Comparison of ENCODE assay signal across 37 cellular contexts in genomic region chr3:47340866-47341265, GRCh38. TPM values are rescaled to one million over a fixed set of nuclear protein-coding genes. Genes with fewer than 3 reads are reported as not detected.
"Had no signal": no experiment of that assay in that cellular context is flagged by ENCODE, and none has a peak within 500 bp of the region (broad histone marks: within the 10 kb centered on the region; RNA-seq: fewer than 3 reads in every experiment).

No MANE protein-coding gene starts in this region.

- H3K27ac ChIP-seq: adrenal gland, ascending aorta, body of pancreas, brain microvascular endothelial cell, breast epithelium, cardiac muscle cell had no signal

- H3K9me3 Mint-ChIP-seq: activated naive CD4-positive, alpha-beta T cell treated with anti-CD3 and anti-CD28 coated beads for 36 hours; activated naive CD4-positive, alpha-beta T cell treated with anti-CD3 and anti-CD28 coated beads, Interleukin-2, amount 10 ng/mL, durations not matched to agents 7 days and 5 days; activated naive CD4-positive, alpha-beta T cell treated with anti-CD3 and anti-CD28 coated beads, Interleukin-2, amount 50 U/mL, for 24 hours; activated naive CD4-positive, alpha-beta T cell treated with anti-CD3 and anti-CD28 coated beads, Interleukin-2, amount 50 U/mL, for 72 hours; activated naive CD8-positive, alpha-beta T cell treated with anti-CD3 and anti-CD28 coated beads for 36 hours; activated naive CD8-positive, alpha-beta T cell treated with anti-CD3 and anti-CD28 coated beads, Interleukin-2, amount 10 ng/mL, durations not matched to agents 7 days and 5 days; activated naive CD8-positive, alpha-beta T cell treated with anti-CD3 and anti-CD28 coated beads, Interleukin-2, amount 50 U/mL, for 24 hours; activated T-cell treated with anti-CD3 and anti-CD28 coated beads, Interleukin-2, amount 50 U/mL, for 24 hours; activated T-cell treated with anti-CD3 and anti-CD28 coated beads, Interleukin-2, amount 50 U/mL, for 4 hours; activated T-cell treated with anti-CD3 and anti-CD28 coated beads, Interleukin-2, amount 50 U/mL, for 72 hours; activated T-helper 1 cell treated with anti-CD3 and anti-CD28 coated beads, Interleukin-12 subunit alpha, Interleukin-12 subunit beta, Interleukin-2, Interleukin-4 antibody, amounts not matched to agents 30 ng/mL and 10 ng/mL and 1 ng/mL, durations not matched to agents 14 hours and 24 hours and 36 hours; activated T-helper 17 cell treated with anti-CD3 and anti-CD28 coated beads, Interleukin-2, amount 50 U/mL, for 72 hours; activated T-helper 2 cell treated with anti-CD3 and anti-CD28 coated beads, Interferon-gamma antibody, Interleukin-2, Interleukin-4, amounts not matched to agents 10 μg/mL and 5 μg/mL and 100 μg/mL, durations not matched to agents 14 hours and 24 hours and 36 hours; brain; central memory CD8-positive, alpha-beta T cell had no signal

- H3K4me1 Mint-ChIP-seq: activated naive CD4-positive, alpha-beta T cell treated with anti-CD3 and anti-CD28 coated beads, Interleukin-2, amount 10 ng/mL, durations not matched to agents 7 days and 5 days; activated naive CD8-positive, alpha-beta T cell treated with anti-CD3 and anti-CD28 coated beads for 36 hours; activated T-helper 17 cell treated with anti-CD3 and anti-CD28 coated beads, Interleukin-2, amount 50 U/mL, for 72 hours; brain; central memory CD8-positive, alpha-beta T cell had no signal

- H3K27me3 ChIP-seq: adrenal gland, ascending aorta, body of pancreas, brain microvascular endothelial cell, breast epithelium, cardiac muscle cell had no signal

- ATAC-seq: activated naive CD4-positive, alpha-beta T cell treated with anti-CD3 and anti-CD28 coated beads, Interleukin-2, amount 50 U/mL, for 72 hours; activated naive CD8-positive, alpha-beta T cell treated with anti-CD3 and anti-CD28 coated beads, Interleukin-2, amount 50 U/mL, for 24 hours; activated T-cell treated with anti-CD3 and anti-CD28 coated beads, Interleukin-2, amount 50 U/mL, for 4 hours; activated T-cell treated with anti-CD3 and anti-CD28 coated beads, Interleukin-2, amount 50 U/mL, for 72 hours; activated T-helper 17 cell treated with anti-CD3 and anti-CD28 coated beads, Interleukin-2, amount 50 U/mL, for 72 hours; body of pancreas had no signal

- H3K4me3 ChIP-seq: adrenal gland, ascending aorta, body of pancreas, breast epithelium, cardiac muscle cell had no signal

- H3K9me3 ChIP-seq: adrenal gland, ascending aorta, body of pancreas, breast epithelium had no signal

- H3K27ac Mint-ChIP-seq: activated naive CD8-positive, alpha-beta T cell treated with anti-CD3 and anti-CD28 coated beads for 36 hours; activated naive CD8-positive, alpha-beta T cell treated with anti-CD3 and anti-CD28 coated beads, Interleukin-2, amount 50 U/mL, for 24 hours; activated T-cell treated with anti-CD3 and anti-CD28 coated beads, Interleukin-2, amount 50 U/mL, for 24 hours; activated T-cell treated with anti-CD3 and anti-CD28 coated beads, Interleukin-2, amount 50 U/mL, for 72 hours; activated T-helper 1 cell treated with anti-CD3 and anti-CD28 coated beads, Interleukin-12 subunit alpha, Interleukin-12 subunit beta, Interleukin-2, Interleukin-4 antibody, amounts not matched to agents 30 ng/mL and 10 ng/mL and 1 ng/mL, durations not matched to agents 14 hours and 24 hours and 36 hours; activated T-helper 2 cell treated with anti-CD3 and anti-CD28 coated beads, Interferon-gamma antibody, Interleukin-2, Interleukin-4, amounts not matched to agents 10 μg/mL and 5 μg/mL and 100 μg/mL, durations not matched to agents 14 hours and 24 hours and 36 hours had no signal

- H3K4me3 Mint-ChIP-seq: activated naive CD4-positive, alpha-beta T cell treated with anti-CD3 and anti-CD28 coated beads for 36 hours; activated naive CD4-positive, alpha-beta T cell treated with anti-CD3 and anti-CD28 coated beads, Interleukin-2, amount 10 ng/mL, durations not matched to agents 7 days and 5 days; activated naive CD4-positive, alpha-beta T cell treated with anti-CD3 and anti-CD28 coated beads, Interleukin-2, amount 50 U/mL, for 24 hours; activated naive CD8-positive, alpha-beta T cell; activated naive CD8-positive, alpha-beta T cell treated with anti-CD3 and anti-CD28 coated beads for 36 hours; activated naive CD8-positive, alpha-beta T cell treated with anti-CD3 and anti-CD28 coated beads, Interleukin-2, amount 10 ng/mL, durations not matched to agents 7 days and 5 days; activated naive CD8-positive, alpha-beta T cell treated with anti-CD3 and anti-CD28 coated beads, Interleukin-2, amount 50 U/mL, for 24 hours; activated T-cell treated with anti-CD3 and anti-CD28 coated beads, Interleukin-2, amount 50 U/mL, for 24 hours; activated T-cell treated with anti-CD3 and anti-CD28 coated beads, Interleukin-2, amount 50 U/mL, for 4 hours; activated T-cell treated with anti-CD3 and anti-CD28 coated beads, Interleukin-2, amount 50 U/mL, for 72 hours; activated T-helper 1 cell treated with anti-CD3 and anti-CD28 coated beads, Interleukin-12 subunit alpha, Interleukin-12 subunit beta, Interleukin-2, Interleukin-4 antibody, amounts not matched to agents 30 ng/mL and 10 ng/mL and 1 ng/mL, durations not matched to agents 14 hours and 24 hours and 36 hours; activated T-helper 17 cell treated with anti-CD3 and anti-CD28 coated beads, Interleukin-2, amount 50 U/mL, for 72 hours; brain; central memory CD8-positive, alpha-beta T cell had no signal

- H3K4me1 ChIP-seq: adrenal gland, ascending aorta, body of pancreas, breast epithelium had no signal

- H3K27me3 Mint-ChIP-seq: activated naive CD4-positive, alpha-beta T cell treated with anti-CD3 and anti-CD28 coated beads, Interleukin-2, amount 10 ng/mL, durations not matched to agents 7 days and 5 days; activated naive CD4-positive, alpha-beta T cell treated with anti-CD3 and anti-CD28 coated beads, Interleukin-2, amount 50 U/mL, for 24 hours; activated naive CD8-positive, alpha-beta T cell; activated naive CD8-positive, alpha-beta T cell treated with anti-CD3 and anti-CD28 coated beads for 36 hours; activated naive CD8-positive, alpha-beta T cell treated with anti-CD3 and anti-CD28 coated beads, Interleukin-2, amount 10 ng/mL, durations not matched to agents 7 days and 5 days; activated naive CD8-positive, alpha-beta T cell treated with anti-CD3 and anti-CD28 coated beads, Interleukin-2, amount 50 U/mL, for 24 hours; activated T-cell treated with anti-CD3 and anti-CD28 coated beads, Interleukin-2, amount 50 U/mL, for 24 hours; activated T-helper 17 cell treated with anti-CD3 and anti-CD28 coated beads, Interleukin-2, amount 50 U/mL, for 72 hours; brain; central memory CD8-positive, alpha-beta T cell had no signal

- DNase-seq: activated effector memory CD4-positive, alpha-beta T cell treated with anti-CD3 and anti-CD28 coated beads, Interleukin-2, amount 50 U/mL, for 16 hours; activated effector memory CD4-positive, alpha-beta T cell treated with Interleukin-2 at 50 U/mL for 16 hours; activated gamma-delta T cell; activated gamma-delta T cell treated with Interleukin-2 at 50 U/mL for 16 hours; activated naive CD4-positive, alpha-beta T cell; activated naive CD4-positive, alpha-beta T cell treated with anti-CD3 and anti-CD28 coated beads for 36 hours; activated naive CD4-positive, alpha-beta T cell treated with anti-CD3 and anti-CD28 coated beads, Interleukin-2, amount 10 ng/mL, durations not matched to agents 7 days and 5 days; activated naive CD4-positive, alpha-beta T cell treated with anti-CD3 and anti-CD28 coated beads, Interleukin-2, amount 50 U/mL, for 16 hours; activated naive CD4-positive, alpha-beta T cell treated with Interleukin-2 at 50 U/mL for 16 hours; activated naive CD8-positive, alpha-beta T cell treated with anti-CD3 and anti-CD28 coated beads for 36 hours; activated naive CD8-positive, alpha-beta T cell treated with anti-CD3 and anti-CD28 coated beads, Interleukin-2, amount 10 ng/mL, durations not matched to agents 7 days and 5 days; activated naive CD8-positive, alpha-beta T cell treated with anti-CD3 and anti-CD28 coated beads, Interleukin-2, amount 50 U/mL, for 24 hours; activated T-cell treated with anti-CD3 and anti-CD28 coated beads, Interleukin-2, amount 50 U/mL, for 24 hours; activated T-cell treated with anti-CD3 and anti-CD28 coated beads, Interleukin-2, amount 50 U/mL, for 4 hours; activated T-cell treated with anti-CD3 and anti-CD28 coated beads, Interleukin-2, amount 50 U/mL, for 48 hours; activated T-cell treated with anti-CD3 and anti-CD28 coated beads, Interleukin-2, amount 50 U/mL, for 72 hours; adrenal gland; amniotic stem cell; amygdala; anterior cingulate cortex; aorta; body of pancreas; brain microvascular endothelial cell; caudate nucleus; central memory CD4-positive, alpha-beta T cell; cerebellar nuclear complex had no signal

RNA-seq across cellular contexts. Expression of gene KIF9, which starts 58.3 kb away (rescaled TPM):
- total RNA-seq: ascending aorta had no signal
